13 cellular contexts compared by ENCODE assay signal in the genomic region with DNA sequence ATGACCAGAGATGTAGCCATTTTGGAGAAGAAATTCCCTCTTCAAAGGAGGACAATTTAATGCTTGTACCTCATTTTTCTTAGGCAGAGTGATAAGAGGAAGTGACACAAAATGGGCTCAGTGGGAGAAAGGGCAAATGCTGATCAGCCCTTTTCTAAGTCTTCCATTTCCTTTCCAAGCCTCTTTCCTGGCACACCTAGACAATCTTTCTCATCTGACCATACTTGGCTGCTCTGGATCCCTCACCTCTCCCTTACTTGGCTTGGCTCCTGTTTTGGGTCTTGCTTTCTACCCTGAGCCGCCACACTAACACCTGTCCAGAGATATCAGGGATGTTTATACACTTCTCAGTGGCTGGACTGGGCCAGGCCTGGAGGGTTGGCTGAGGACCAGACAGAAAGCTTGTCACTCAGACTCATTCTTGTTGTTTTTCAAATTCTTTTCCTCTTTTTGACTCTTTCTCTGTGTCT. TPM values are rescaled to one million over a fixed set of nuclear protein-coding genes. Genes with fewer than 3 reads are reported as not detected.
DNase-seq lines count a peak whose midpoint lies in the region; ATAC-seq, FAIRE-seq and TF ChIP-seq lines count a peak whose summit lies in the region.
"Had no signal": no experiment of that assay in that cellular context is flagged by ENCODE, and none has a peak within 500 bp of the region (broad histone marks: within the 10 kb centered on the region; RNA-seq: fewer than 3 reads in every experiment).

No MANE protein-coding gene starts in this region.

- H3K27ac Mint-ChIP-seq in stimulated activated naive CD8-positive, alpha-beta T cell treated with anti-CD3 and anti-CD28 coated beads, Interleukin-15, amount 100 ng/mL, for 72 hours = peak overlapping the region; percentile 7 to 38
- H3K27ac Mint-ChIP-seq in naive thymus-derived CD4-positive, alpha-beta T cell = peak overlapping the region in 6 of 9 donors; percentile 1 to 83 (median 22)
- H3K27ac Mint-ChIP-seq: natural killer cell had no signal

- no peaks in the 10 kb centered on the region for H3K27me3 ChIP-seq in colonic mucosa
- H3K27me3 ChIP-seq in naive thymus-derived CD4-positive, alpha-beta T cell (ENCODE audit: control insufficient read depth in 2 of 2, insufficient read depth in 2 of 2, low read length in 2 of 2) = no peaks in the 10 kb centered on the region
- no peaks in the 10 kb centered on the region for H3K27me3 ChIP-seq in aorta (ENCODE audit: control insufficient read depth in 1 of 2, insufficient read depth in 2 of 2, low read length in 1 of 2)

- intact Hi-C loops in colonic mucosa (cut with DNase I) (no loop called here), aorta (cut with DNase I) (loop anchor here in 1 of 2 donors (2.0 kb wide), 1 partner anchor 14 kb away; the partner anchor contains the start of gene TXNIP)
- intact Hi-C loops in naive thymus-derived CD4-positive, alpha-beta T cell (cut with micrococcal nuclease) = no loop called here

- CTCF ChIA-PET in naive thymus-derived CD4-positive, alpha-beta T cell (lab: Charles Lee) = interaction anchor here (0.6 to 8.1 kb wide), 2 partner anchors 10 to 20 kb away, joined by 3 to 193 read pairs; partner anchors contain the start of gene TXNIP

- TF ChIP-seq CTCF in colonic mucosa (IDR thresholded peaks at IDR 0.05) = no peak
- TF ChIP-seq CTCF in GM13977 (IDR thresholded peaks at IDR 0.05; ENCODE audit: extremely low read depth, insufficient read depth, missing control alignments) = no peak
- no peak for TF ChIP-seq CTCF in D721Med (IDR thresholded peaks at IDR 0.05; ENCODE audit: insufficient read depth, missing control alignments)

- H3K27me3 Mint-ChIP-seq in stimulated activated naive CD8-positive, alpha-beta T cell treated with anti-CD3 and anti-CD28 coated beads, Interleukin-15, amount 100 ng/mL, for 72 hours = no peaks in the 10 kb centered on the region
- H3K27me3 Mint-ChIP-seq in naive thymus-derived CD4-positive, alpha-beta T cell = no peaks in the 10 kb centered on the region

- H3K9me3 ChIP-seq in colonic mucosa (no peaks in the 10 kb centered on the region), aorta (ENCODE audit: control insufficient read depth, low read length) (no peaks in the 10 kb centered on the region)
- no peaks in the 10 kb centered on the region for H3K9me3 ChIP-seq in naive thymus-derived CD4-positive, alpha-beta T cell (ENCODE audit: control insufficient read depth in 2 of 3, low read length in 3 of 3)

- ATAC-seq in stimulated activated naive CD8-positive, alpha-beta T cell treated with anti-CD3 and anti-CD28 coated beads, Interleukin-15, amount 100 ng/mL, for 72 hours = no peak
- no peak for ATAC-seq in stimulated activated naive CD8-positive, alpha-beta T cell treated with anti-CD3 and anti-CD28 coated beads, Interleukin-15, Interleukin-2, amounts not matched to agents 100 U/mL and 50 U/mL, for 24 hours
- no peak for ATAC-seq in naive thymus-derived CD4-positive, alpha-beta T cell
- no peak for ATAC-seq in aorta (ENCODE audit: low FRiP score)
- no peak for ATAC-seq in HG02763 (IDR thresholded peaks at IDR 0.05; ENCODE audit: unreplicated experiment)
- ATAC-seq: natural killer cell had no signal

- no peak overlapping the region for H3K4me3 Mint-ChIP-seq in stimulated activated naive CD8-positive, alpha-beta T cell treated with anti-CD3 and anti-CD28 coated beads, Interleukin-15, amount 100 ng/mL, for 72 hours
- H3K4me3 Mint-ChIP-seq in naive thymus-derived CD4-positive, alpha-beta T cell = peak overlapping the region in 5 of 10 donors; percentile 0 to 37 (median 27)
- H3K4me3 Mint-ChIP-seq: natural killer cell had no signal

- no peaks in the 10 kb centered on the region for H3K9me3 Mint-ChIP-seq in stimulated activated naive CD8-positive, alpha-beta T cell treated with anti-CD3 and anti-CD28 coated beads, Interleukin-15, amount 100 ng/mL, for 72 hours
- no peaks in the 10 kb centered on the region for H3K9me3 Mint-ChIP-seq in naive thymus-derived CD4-positive, alpha-beta T cell
- H3K9me3 Mint-ChIP-seq: natural killer cell had no signal

- FAIRE-seq in D721Med (lab: Jason Lieb, UNC) = no peak
- FAIRE-seq: frontal cortex had no signal

- peak overlapping the region; percentile 79 for H3K27ac ChIP-seq in colonic mucosa
- H3K27ac ChIP-seq in naive thymus-derived CD4-positive, alpha-beta T cell (ENCODE audit: low read depth, low read length) = peak overlapping the region; percentile 82
- peak overlapping the region in 1 of 2 donors; percentile 90 for H3K27ac ChIP-seq in aorta (ENCODE audit: low read depth in 1 of 2, low read length in 2 of 2)

- POLR2A ChIA-PET in naive thymus-derived CD4-positive, alpha-beta T cell (lab: Charles Lee) = interaction anchor here (7.4 to 24.3 kb wide), 2 partner anchors 19 to 21 kb away, joined by 89 to 1779 read pairs; partner anchors contain the start of genes ANKRD34A, HJV, POLR3GL and TXNIP

- WGBS in aorta, 2 donors = 73 to 76% methylated on average over 1 of the region's 1 CpG

- in situ Hi-C loops in GM13977 (cut with MboI; ENCODE audit: low pct_unique_long_range_greater_than_20kb, low sequenced_read_pairs, unreplicated experiment) = no loop called here

- H3K4me1 ChIP-seq in colonic mucosa (peaks cover 24% of the 10 kb centered on the region), aorta (ENCODE audit: control insufficient read depth in 1 of 2, insufficient read depth in 2 of 2, low read length in 2 of 2) (peaks cover 6 to 8% of the 10 kb centered on the region in 2 donors)
- peaks cover 69 to 84% of the 10 kb centered on the region in 2 donors for H3K4me1 ChIP-seq in naive thymus-derived CD4-positive, alpha-beta T cell (ENCODE audit: control insufficient read depth in 2 of 2, insufficient read depth in 2 of 2, low read length in 2 of 2)

- H3K36me3 Mint-ChIP-seq in naive thymus-derived CD4-positive, alpha-beta T cell = no peaks in the 10 kb centered on the region
- H3K36me3 Mint-ChIP-seq: natural killer cell had no signal

- H3K4me3 ChIP-seq in colonic mucosa = no peak overlapping the region
- H3K4me3 ChIP-seq in naive thymus-derived CD4-positive, alpha-beta T cell (ENCODE audit: low read length) = no peak overlapping the region
- no peak overlapping the region for H3K4me3 ChIP-seq in aorta (ENCODE audit: low read length in 2 of 2)

- peaks cover 11% of the 10 kb centered on the region for H3K4me1 Mint-ChIP-seq in stimulated activated naive CD8-positive, alpha-beta T cell treated with anti-CD3 and anti-CD28 coated beads, Interleukin-15, amount 100 ng/mL, for 72 hours
- peaks cover 12 to 61% (median 31%) of the 10 kb centered on the region in 7 donors for H3K4me1 Mint-ChIP-seq in naive thymus-derived CD4-positive, alpha-beta T cell

- DNase-seq in stimulated activated naive CD8-positive, alpha-beta T cell treated with anti-CD3 and anti-CD28 coated beads, Interleukin-15, amount 100 ng/mL, for 72 hours = no peak
- no peak for DNase-seq in stimulated activated naive CD8-positive, alpha-beta T cell treated with anti-CD3 and anti-CD28 coated beads, Interleukin-15, Interleukin-2, amounts not matched to agents 100 U/mL and 50 U/mL, for 24 hours
- DNase-seq in colonic mucosa (peak; percentile 69), aorta (no peak), GM13977 (ENCODE audit: low spot score) (no peak), D721Med (ENCODE audit: insufficient read length, low spot score) (no peak)
- DNase-seq in naive thymus-derived CD4-positive, alpha-beta T cell = no peak
- DNase-seq: DMS79, natural killer cell, NCI-H510A treated with DMSO at 0.1 percent for 48 hours had no signal

- peak overlapping the region in 1 of 2 donors; percentile 60 for H3K9ac ChIP-seq in colonic mucosa (ENCODE audit: low read depth in 2 of 2, low read length in 2 of 2)

- H3K36me3 ChIP-seq in colonic mucosa (no peaks in the 10 kb centered on the region), aorta (ENCODE audit: control insufficient read depth in 1 of 2, insufficient read depth in 2 of 2, low read length in 1 of 2) (no peaks in the 10 kb centered on the region)
- no peaks in the 10 kb centered on the region for H3K36me3 ChIP-seq in naive thymus-derived CD4-positive, alpha-beta T cell (ENCODE audit: control insufficient read depth in 2 of 3, insufficient read depth in 3 of 3, low read length in 3 of 3)

RNA-seq across cellular contexts. Expression of gene TXNIP, which starts 13.1 kb away (rescaled TPM):
- total RNA-seq in colonic mucosa = 100 to 1,000 TPM; 302 to 496 TPM
- total RNA-seq in naive thymus-derived CD4-positive, alpha-beta T cell = 1,000 to 10,000 TPM in 1 of 5 experiments, 100 to 1,000 TPM in 4; 498 to 1,101 (median 659) TPM
- 1,000 to 10,000 TPM; 3,808 to 5,430 TPM for polyA plus RNA-seq in naive thymus-derived CD4-positive, alpha-beta T cell
- total RNA-seq in aorta = 100 to 1,000 TPM; 354 to 536 TPM
- 100 to 1,000 TPM in 1 of 2 donors, 10 to 100 TPM in 1; 83.1 to 169 TPM for polyA plus RNA-seq in aorta

RNA-seq across cellular contexts. Expression of gene POLR3GL, which starts 18.8 kb away (rescaled TPM):
- 10 to 100 TPM; 12.6 to 16.1 TPM for total RNA-seq in colonic mucosa
- total RNA-seq in naive thymus-derived CD4-positive, alpha-beta T cell = 10 to 100 TPM; 20.7 to 37.5 (median 25.5) TPM
- polyA plus RNA-seq in naive thymus-derived CD4-positive, alpha-beta T cell = 100 to 1,000 TPM in 1 of 2 donors, 10 to 100 TPM in 1; 99.6 to 113 TPM
- total RNA-seq in aorta = 10 to 100 TPM; 23.8 to 26.4 TPM
- 10 to 100 TPM; 73.4 to 89.0 TPM for polyA plus RNA-seq in aorta

RNA-seq across cellular contexts. Expression of gene ANKRD34A, which starts 18.9 kb away (rescaled TPM):
- total RNA-seq in colonic mucosa (under 1 TPM; 0.21 to 0.44 TPM), aorta (1 to 10 TPM; 1.4 to 2.2 TPM)
- 1 to 10 TPM in 3 of 5 experiments, under 1 TPM in 2; 0.54 to 1.5 (median 1.2) TPM for total RNA-seq in naive thymus-derived CD4-positive, alpha-beta T cell
- polyA plus RNA-seq in naive thymus-derived CD4-positive, alpha-beta T cell = under 1 TPM; 0.11 to 0.22 TPM
- 1 to 10 TPM in 1 of 2 donors, under 1 TPM in 1; 0.63 to 1.9 TPM for polyA plus RNA-seq in aorta

RNA-seq across cellular contexts. Expression of gene LIX1L, which starts 25.4 kb away (rescaled TPM):
- total RNA-seq in colonic mucosa = 1 to 10 TPM; 4.7 to 8.6 TPM
- total RNA-seq in naive thymus-derived CD4-positive, alpha-beta T cell = 10 to 100 TPM; 31.6 to 59.2 (median 47.6) TPM
- polyA plus RNA-seq in naive thymus-derived CD4-positive, alpha-beta T cell = 10 to 100 TPM; 29.3 to 32.1 TPM
- 10 to 100 TPM; 53.2 to 60.0 TPM for total RNA-seq in aorta
- 10 to 100 TPM; 18.0 to 29.3 TPM for polyA plus RNA-seq in aorta

RNA-seq across cellular contexts. Expression of gene HJV, which starts 38.3 kb away (rescaled TPM):
- total RNA-seq in colonic mucosa (not detected), aorta (not detected)
- total RNA-seq in naive thymus-derived CD4-positive, alpha-beta T cell = not detected
- not detected for polyA plus RNA-seq in naive thymus-derived CD4-positive, alpha-beta T cell
- not detected for polyA plus RNA-seq in aorta
- total RNA-seq: frontal cortex, HT1080, natural killer cell had no signal
